ENCODE assay signal across 15 cellular contexts in genomic region chr15:96054029-96054428, GRCh38.
DNase-seq lines count a peak whose midpoint lies in the region; ATAC-seq and TF ChIP-seq lines count a peak whose summit lies in the region.
"Had no signal": no experiment of that assay in that cellular context is flagged by ENCODE, and none has a peak within 500 bp of the region (broad histone marks: within the 10 kb centered on the region; RNA-seq: fewer than 3 reads in every experiment).

No MANE protein-coding gene starts in this region.

- no peak overlapping the region for H3K56ac ChIP-seq in mesendoderm (ENCODE audit: low read length)

- H3K27ac ChIP-seq in coronary artery (no peak overlapping the region), mesendoderm (ENCODE audit: low read depth, low read length) (peak overlapping the region; percentile 5), tibial nerve (peak overlapping the region in 3 of 4 donors; percentile 28 to 74 (median 66)), Karpas-422 (ENCODE audit: low read length) (no peak overlapping the region)

- H2AK5ac ChIP-seq in mesendoderm (ENCODE audit: low read length): no peak overlapping the region

- H3K9me3 ChIP-seq in tibial nerve (no peaks in the 10 kb centered on the region), Karpas-422 (ENCODE audit: low read length) (peaks cover 15% of the 10 kb centered on the region)

- TF ChIP-seq EP300 in tibial nerve (IDR thresholded peaks at IDR 0.05): no peak

- H3K79me2 ChIP-seq in mesendoderm (ENCODE audit: control insufficient read depth, insufficient read depth, low read length) (no peaks in the 10 kb centered on the region), Karpas-422 (ENCODE audit: low read length) (no peaks in the 10 kb centered on the region)

- H3K9me2 ChIP-seq in Karpas-422 (replicated peaks; ENCODE audit: insufficient read depth, low read length): no peaks in the 10 kb centered on the region

- H3K4me3 ChIP-seq in coronary artery (peak overlapping the region; percentile 65), mesendoderm (ENCODE audit: low read length) (no peak overlapping the region), tibial nerve (peak overlapping the region in 2 of 4 donors; percentile 24 to 37), Karpas-422 (ENCODE audit: low read length) (no peak overlapping the region)

- TF ChIP-seq CTCF in coronary artery (IDR thresholded peaks at IDR 0.05): no peak
- no peak for TF ChIP-seq CTCF in tibial nerve (IDR thresholded peaks at IDR 0.05)
- no peak for TF ChIP-seq CTCF in GM13976 (IDR thresholded peaks at IDR 0.05; ENCODE audit: borderline replicate concordance, control extremely low read depth, extremely low read depth, insufficient read depth, missing control alignments)

- H2BK5ac ChIP-seq in mesendoderm (ENCODE audit: low read length): no peak overlapping the region

- ATAC-seq in GM19463 (IDR thresholded peaks at IDR 0.05; ENCODE audit: unreplicated experiment): no peak
- ATAC-seq: activated naive CD4-positive, alpha-beta T cell treated with anti-CD3 and anti-CD28 coated beads, Interleukin-2, amount 50 U/mL, for 72 hours; stimulated activated naive CD8-positive, alpha-beta T cell treated with anti-CD3 and anti-CD28 coated beads, Interleukin-15, amount 100 ng/mL, for 72 hours had no signal

- no peak overlapping the region for H4K8ac ChIP-seq in mesendoderm (ENCODE audit: low read depth, low read length)

- peak overlapping the region; percentile 26 for H3K4me2 ChIP-seq in mesendoderm (ENCODE audit: low read length)
- no peak overlapping the region for H3K4me2 ChIP-seq in Karpas-422 (ENCODE audit: low read depth, low read length, poor library complexity, severe bottlenecking)

- no peaks in the 10 kb centered on the region for H3K79me1 ChIP-seq in mesendoderm (ENCODE audit: low read length)

- H3K4ac ChIP-seq in mesendoderm (ENCODE audit: low read depth, low read length): no peak overlapping the region

- H2BK15ac ChIP-seq in mesendoderm (replicated peaks; ENCODE audit: low read depth): no peak overlapping the region

- no CpG with 5 or more reads among the region's 7 CpGs for WGBS in mesendoderm (ENCODE audit: extremely low coverage, insufficient coverage, low lambda C conversion rate)
- 50 to 62% methylated on average over 7 of the region's 7 CpGs for WGBS in tibial nerve, 2 donors

- no peak overlapping the region for H2AFZ ChIP-seq in Karpas-422 (ENCODE audit: low read length)

- H4K5ac ChIP-seq in mesendoderm (ENCODE audit: low read length): no peak overlapping the region

- no peak overlapping the region for H2BK120ac ChIP-seq in mesendoderm (ENCODE audit: low read depth, low read length)

- H3K4me1 ChIP-seq in mesendoderm (ENCODE audit: control insufficient read depth, low read depth, low read length) (peaks cover 8% of the 10 kb centered on the region), tibial nerve (peaks cover 0 to 35% (median 3%) of the 10 kb centered on the region in 4 donors), Karpas-422 (ENCODE audit: low read length) (no peaks in the 10 kb centered on the region)

- TF ChIP-seq POLR2A in tibial nerve (IDR thresholded peaks at IDR 0.05): no peak

- no peaks in the 10 kb centered on the region for H4K20me1 ChIP-seq in Karpas-422 (ENCODE audit: insufficient read depth, low read depth, low read length)

- in situ Hi-C loops in GM13976 (cut with MboI; ENCODE audit: low sequenced_read_pairs, unreplicated experiment): no loop called here

- H3K23ac ChIP-seq in mesendoderm (ENCODE audit: low read length): no peak overlapping the region

- peak; percentile 16 for DNase-seq in HT-29 (ENCODE audit: low spot score)
- DNase-seq in coronary artery (ENCODE audit: low spot score): no peak
- DNase-seq in mesendoderm: no peak
- no peak for DNase-seq in tibial nerve (ENCODE audit: low spot score in 2 of 2)
- no peak for DNase-seq in GM13976 (ENCODE audit: low spot score)
- no peak for DNase-seq in Karpas-422
- DNase-seq: activated CD8-positive, alpha-beta memory T cell treated with anti-CD3 and anti-CD28 coated beads, Interleukin-2, amount 50 U/mL, for 48 hours; CD8-positive, alpha-beta memory T cell; cerebellar nuclear complex; erythroblast; HFFc6; NCI-H226; stimulated activated naive CD8-positive, alpha-beta T cell treated with anti-CD3 and anti-CD28 coated beads, Interleukin-15, amount 100 ng/mL, for 72 hours had no signal

- H3K27me3 ChIP-seq in mesendoderm (ENCODE audit: insufficient read depth, low read length, poor library complexity) (peaks cover 19% of the 10 kb centered on the region), tibial nerve (peaks cover 0 to 4% of the 10 kb centered on the region in 2 donors), Karpas-422 (ENCODE audit: low read length) (no peaks in the 10 kb centered on the region)

- H3K9ac ChIP-seq in mesendoderm (ENCODE audit: low read length) (no peak overlapping the region), Karpas-422 (ENCODE audit: low read length) (no peak overlapping the region)

- no peaks in the 10 kb centered on the region for H3K36me3 ChIP-seq in mesendoderm (ENCODE audit: control insufficient read depth, insufficient read depth, low read length)
- no peaks in the 10 kb centered on the region for H3K36me3 ChIP-seq in tibial nerve
- no peaks in the 10 kb centered on the region for H3K36me3 ChIP-seq in Karpas-422 (ENCODE audit: insufficient read depth, low read length)

- peak overlapping the region; percentile 84 for H3K18ac ChIP-seq in mesendoderm (ENCODE audit: low read length)

Comparison
In these comparisons a context has a peak if more than half of its experiments do, and no peak if none do; other contexts are left out.
1. H3K27ac ChIP-seq: peak in mesendoderm (single experiment) and tibial nerve (3 of 4); none in coronary artery (0 of 2) and Karpas-422 (single experiment).